1 cellular context compared by ENCODE assay signal in genomic region chr11:67630230-67630942, GRCh38.
TF ChIP-seq lines count a peak whose summit lies in the region.

No MANE protein-coding gene starts in this region.

TF ChIP-seq in HEK293, 187 proteins besides CTCF, POLR2A, EP300 and RAD21 (continued from another document):
- TF ChIP-seq, protein P1, sequence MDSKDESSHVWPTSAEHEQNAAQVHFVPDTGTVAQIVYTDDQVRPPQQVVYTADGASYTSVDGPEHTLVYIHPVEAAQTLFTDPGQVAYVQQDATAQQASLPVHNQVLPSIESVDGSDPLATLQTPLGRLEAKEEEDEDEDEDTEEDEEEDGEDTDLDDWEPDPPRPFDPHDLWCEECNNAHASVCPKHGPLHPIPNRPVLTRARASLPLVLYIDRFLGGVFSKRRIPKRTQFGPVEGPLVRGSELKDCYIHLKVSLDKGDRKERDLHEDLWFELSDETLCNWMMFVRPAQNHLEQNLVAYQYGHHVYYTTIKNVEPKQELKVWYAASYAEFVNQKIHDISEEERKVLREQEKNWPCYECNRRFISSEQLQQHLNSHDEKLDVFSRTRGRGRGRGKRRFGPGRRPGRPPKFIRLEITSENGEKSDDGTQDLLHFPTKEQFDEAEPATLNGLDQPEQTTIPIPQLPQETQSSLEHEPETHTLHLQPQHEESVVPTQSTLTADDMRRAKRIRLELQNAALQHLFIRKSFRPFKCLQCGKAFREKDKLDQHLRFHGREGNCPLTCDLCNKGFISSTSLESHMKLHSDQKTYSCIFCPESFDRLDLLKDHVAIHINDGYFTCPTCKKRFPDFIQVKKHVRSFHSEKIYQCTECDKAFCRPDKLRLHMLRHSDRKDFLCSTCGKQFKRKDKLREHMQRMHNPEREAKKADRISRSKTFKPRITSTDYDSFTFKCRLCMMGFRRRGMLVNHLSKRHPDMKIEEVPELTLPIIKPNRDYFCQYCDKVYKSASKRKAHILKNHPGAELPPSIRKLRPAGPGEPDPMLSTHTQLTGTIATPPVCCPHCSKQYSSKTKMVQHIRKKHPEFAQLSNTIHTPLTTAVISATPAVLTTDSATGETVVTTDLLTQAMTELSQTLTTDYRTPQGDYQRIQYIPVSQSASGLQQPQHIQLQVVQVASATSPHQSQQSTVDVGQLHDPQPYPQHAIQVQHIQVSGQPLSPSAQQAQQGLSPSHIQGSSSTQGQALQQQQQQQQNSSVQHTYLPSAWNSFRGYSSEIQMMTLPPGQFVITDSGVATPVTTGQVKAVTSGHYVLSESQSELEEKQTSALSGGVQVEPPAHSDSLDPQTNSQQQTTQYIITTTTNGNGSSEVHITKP (tag by site-specific recombination; IDR thresholded peaks at IDR 0.05), result peak; percentile 74
- TF ChIP-seq GLIS2 (tag by site-specific recombination; IDR thresholded peaks at IDR 0.05) (peak; percentile 83), KLF10 (tag by site-specific recombination; IDR thresholded peaks at IDR 0.05) (peak; percentile 94), PATZ1 (tag by site-specific recombination; IDR thresholded peaks at IDR 0.05) (peak; percentile 39), ZNF610 (tag by site-specific recombination; IDR thresholded peaks at IDR 0.05; ENCODE audit: borderline replicate concordance) (peak; percentile 93), GLI4 (tag by site-specific recombination; IDR thresholded peaks at IDR 0.05) (no peak), KLF1 (tag by site-specific recombination; IDR thresholded peaks at IDR 0.05) (peak; percentile 81), ZNF2 (tag by site-specific recombination; IDR thresholded peaks at IDR 0.05) (peak; percentile 55; the same call in 1 of the 2 replicates), GLIS1 (tag by site-specific recombination; IDR thresholded peaks at IDR 0.05) (0 out of 2 replicates have a peak, but pooled peaks have one; percentile 34), ZNF777 (tag by site-specific recombination; IDR thresholded peaks at IDR 0.05; ENCODE audit: borderline replicate concordance) (0 out of 2 replicates have a peak, but pooled peaks have one; percentile 29), KLF9 (tag by site-specific recombination; IDR thresholded peaks at IDR 0.05; ENCODE audit: low read depth) (peak; percentile 94), BCL11A (tag by site-specific recombination; IDR thresholded peaks at IDR 0.05; ENCODE audit: low read depth) (peak; percentile 72), ZNF548 (tag by site-specific recombination; IDR thresholded peaks at IDR 0.05) (no peak), ZNF544 (tag by site-specific recombination; IDR thresholded peaks at IDR 0.05) (no peak), ZXDB (tag by site-specific recombination; IDR thresholded peaks at IDR 0.05) (peak; percentile 96), ZNF76 (tag by site-specific recombination; IDR thresholded peaks at IDR 0.05; ENCODE audit: borderline replicate concordance, low read depth) (0 out of 2 replicates have a peak, but pooled peaks have one; percentile 26), ZNF391 (tag by site-specific recombination; IDR thresholded peaks at IDR 0.05; ENCODE audit: borderline replicate concordance, low read depth) (peak; percentile 42; the same call in 1 of the 2 replicates), SP7 (tag by site-specific recombination; IDR thresholded peaks at IDR 0.05) (peak; percentile 72), SP3 (tag by site-specific recombination; IDR thresholded peaks at IDR 0.05) (peak; percentile 82), ZNF692 (tag by site-specific recombination; IDR thresholded peaks at IDR 0.05) (peak; percentile 39; the same call in 1 of the 2 replicates), ZNF626 (tag by site-specific recombination; IDR thresholded peaks at IDR 0.05) (no peak), ZSCAN16 (tag by site-specific recombination; IDR thresholded peaks at IDR 0.05) (no peak), ZBTB26 (tag by site-specific recombination; optimal IDR thresholded peaks at IDR 0.05) (peak; percentile 66), ZNF514 (tag by site-specific recombination; IDR thresholded peaks at IDR 0.05) (no peak), BCL11B (tag by site-specific recombination; IDR thresholded peaks at IDR 0.05; ENCODE audit: low read depth) (peak; percentile 98), ZNF501 (tag by site-specific recombination; IDR thresholded peaks at IDR 0.05) (peak; percentile 80; the same call in 1 of the 2 replicates), ZNF157 (tag by site-specific recombination; IDR thresholded peaks at IDR 0.05) (no peak), REPIN1 (tag by site-specific recombination; IDR thresholded peaks at IDR 0.05; ENCODE audit: low read depth) (peak; percentile 72; the same call in 1 of the 2 replicates), ZNF114 (tag by site-specific recombination; IDR thresholded peaks at IDR 0.05) (no peak)
- TF ChIP-seq, protein P2, sequence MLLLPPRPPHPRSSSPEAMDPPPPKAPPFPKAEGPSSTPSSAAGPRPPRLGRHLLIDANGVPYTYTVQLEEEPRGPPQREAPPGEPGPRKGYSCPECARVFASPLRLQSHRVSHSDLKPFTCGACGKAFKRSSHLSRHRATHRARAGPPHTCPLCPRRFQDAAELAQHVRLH (tag by site-specific recombination; IDR thresholded peaks at IDR 0.05), result no peak
TF ChIP-seq in HEK293: peak in this region for 35.
